ENCODE assay signal across 11 cellular contexts in the genomic region with DNA sequence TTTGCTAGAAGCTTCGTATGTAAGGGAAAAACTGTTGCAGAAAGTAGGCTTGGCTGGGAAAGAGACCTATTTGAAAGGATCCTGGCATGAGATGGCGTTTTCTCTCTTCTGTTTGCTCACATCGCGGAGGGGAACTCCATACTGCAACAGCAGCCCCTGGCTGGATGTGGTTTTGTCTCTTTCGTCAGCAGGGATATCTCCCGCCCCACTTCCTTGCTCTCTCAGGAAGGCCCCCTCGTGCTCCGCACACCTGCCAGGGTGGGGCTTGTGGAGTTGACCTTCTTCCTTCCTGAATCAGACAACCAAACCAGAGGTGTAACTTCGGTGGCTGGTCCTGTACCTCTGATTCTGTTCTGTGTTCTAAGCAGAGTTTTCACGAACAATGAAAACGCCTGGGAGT. TPM values are rescaled to one million over a fixed set of nuclear protein-coding genes. Genes with fewer than 3 reads are reported as not detected.
A peak's percentile ranks its signal among the peaks of the same experiment; 100 is the strongest.
DNase-seq lines count a peak whose midpoint lies in the region; ATAC-seq and TF ChIP-seq lines count a peak whose summit lies in the region.
"Had no signal": no experiment of that assay in that cellular context is flagged by ENCODE, and none has a peak within 500 bp of the region (broad histone marks: within the 10 kb centered on the region; RNA-seq: fewer than 3 reads in every experiment).

No MANE protein-coding gene starts in this region.

- peak overlapping the region; percentile 46 for H3K4me3 Mint-ChIP-seq in activated naive CD8-positive, alpha-beta T cell
- H3K4me3 Mint-ChIP-seq in neural progenitor cell: no peak overlapping the region
- H3K4me3 Mint-ChIP-seq in nephron progenitor cell: no peak overlapping the region

- DNase-seq in NCI-H2107 treated with DMSO at 0.1 percent for 48 hours (lab: John Stamatoyannopoulos, UW; ENCODE audit: unreplicated experiment) (peak; percentile 17), NCI-H2107 (lab: John Stamatoyannopoulos, UW) (no peak), RWPE2 (ENCODE audit: low spot score) (peak; percentile 76), neural progenitor cell (ENCODE audit: low spot score) (no peak), nephron progenitor cell (no peak)
- DNase-seq: erythroblast, NCI-H446 treated with DMSO at 0.1 percent for 48 hours had no signal

- peak overlapping the region; percentile 1 for H2AFZ ChIP-seq in neural progenitor cell (replicated peaks)

- H3K36me3 Mint-ChIP-seq in activated naive CD8-positive, alpha-beta T cell: peaks cover 2% of the 10 kb centered on the region
- no peaks in the 10 kb centered on the region for H3K36me3 Mint-ChIP-seq in neural progenitor cell
- no peaks in the 10 kb centered on the region for H3K36me3 Mint-ChIP-seq in nephron progenitor cell (ENCODE audit: low read depth)

- H3K27ac Mint-ChIP-seq in activated naive CD8-positive, alpha-beta T cell: peak overlapping the region; percentile 72
- no peak overlapping the region for H3K27ac Mint-ChIP-seq in neural progenitor cell
- no peak overlapping the region for H3K27ac Mint-ChIP-seq in nephron progenitor cell

- peaks cover 3% of the 10 kb centered on the region for H3K9me3 Mint-ChIP-seq in activated naive CD8-positive, alpha-beta T cell (ENCODE audit: low read depth)
- no peaks in the 10 kb centered on the region for H3K9me3 Mint-ChIP-seq in neural progenitor cell
- H3K9me3 Mint-ChIP-seq in nephron progenitor cell: no peaks in the 10 kb centered on the region

- H3K27me3 ChIP-seq in RWPE2 (ENCODE audit: insufficient read depth, poor library complexity, severe bottlenecking) (no peaks in the 10 kb centered on the region), neural progenitor cell (no peaks in the 10 kb centered on the region)

- H3K27me3 Mint-ChIP-seq in activated naive CD8-positive, alpha-beta T cell: peaks cover 5% of the 10 kb centered on the region
- H3K27me3 Mint-ChIP-seq in neural progenitor cell (ENCODE audit: insufficient read depth, low read depth): peaks cover 2% of the 10 kb centered on the region
- peaks cover 12% of the 10 kb centered on the region for H3K27me3 Mint-ChIP-seq in nephron progenitor cell (ENCODE audit: low read depth, poor library complexity)

- H4K20me1 ChIP-seq in neural progenitor cell (ENCODE audit: low read depth): no peaks in the 10 kb centered on the region

- no peaks in the 10 kb centered on the region for H3K79me2 ChIP-seq in neural progenitor cell (ENCODE audit: low read depth)

- no peak overlapping the region for H3K4me2 ChIP-seq in neural progenitor cell

- peaks cover 44% of the 10 kb centered on the region for H3K4me1 Mint-ChIP-seq in activated naive CD8-positive, alpha-beta T cell (ENCODE audit: low read depth)
- H3K4me1 Mint-ChIP-seq in neural progenitor cell (no peaks in the 10 kb centered on the region), nephron progenitor cell (peaks cover 19% of the 10 kb centered on the region)

- H3K36me3 ChIP-seq in RWPE2 (ENCODE audit: low read depth): no peaks in the 10 kb centered on the region
- no peaks in the 10 kb centered on the region for H3K36me3 ChIP-seq in neural progenitor cell

- H3K27ac ChIP-seq in RWPE2 (ENCODE audit: poor library complexity, severe bottlenecking) (peak overlapping the region; percentile 27), neural progenitor cell (no peak overlapping the region)

- no peaks in the 10 kb centered on the region for H3F3A ChIP-seq in neural progenitor cell (ENCODE audit: low read depth)

- H3K4me3 ChIP-seq in RWPE2 (ENCODE audit: severe bottlenecking) (no peak overlapping the region), neural progenitor cell (no peak overlapping the region)

- H3K9ac ChIP-seq in neural progenitor cell: no peak overlapping the region

- H3K4me1 ChIP-seq in RWPE2 (ENCODE audit: insufficient read depth, poor library complexity, severe bottlenecking): peaks cover 27% of the 10 kb centered on the region
- H3K4me1 ChIP-seq in neural progenitor cell: no peaks in the 10 kb centered on the region

- no peaks in the 10 kb centered on the region for H3K9me3 ChIP-seq in RWPE2 (ENCODE audit: severe bottlenecking)
- H3K9me3 ChIP-seq in neural progenitor cell (ENCODE audit: low read depth): no peaks in the 10 kb centered on the region

- ATAC-seq in RWPE2 (ENCODE audit: low read depth) (peak; percentile 58), HG03139 (IDR thresholded peaks at IDR 0.05; ENCODE audit: unreplicated experiment) (no peak), GM21825 (IDR thresholded peaks at IDR 0.05; ENCODE audit: unreplicated experiment) (no peak)

- no peak for TF ChIP-seq CTCF in RWPE2 (IDR thresholded peaks at IDR 0.05; ENCODE audit: poor library complexity, severe bottlenecking)
- TF ChIP-seq CTCF in neural progenitor cell (IDR thresholded peaks at IDR 0.05): no peak
- TF ChIP-seq CTCF in nephron progenitor cell (IDR thresholded peaks at IDR 0.05): no peak

RNA-seq across cellular contexts. Expression of gene MYZAP, which starts 26.4 kb away (rescaled TPM):
- 0.09 TPM in 1 of 2 replicates, not detected in the other for total RNA-seq in neural progenitor cell (ENCODE audit: low replicate concordance)
- total RNA-seq: A673 had no signal

Comparison
In these comparisons a context has a peak if more than half of its experiments do, and no peak if none do; other contexts are left out.
1. DNase-seq: peak in NCI-H2107 treated with DMSO at 0.1 percent for 48 hours (single experiment) and RWPE2 (single experiment); none in NCI-H2107 (single experiment), neural progenitor cell (single experiment) and nephron progenitor cell (single experiment).